ENCODE assay signal across 23 cellular contexts in the genomic region with DNA sequence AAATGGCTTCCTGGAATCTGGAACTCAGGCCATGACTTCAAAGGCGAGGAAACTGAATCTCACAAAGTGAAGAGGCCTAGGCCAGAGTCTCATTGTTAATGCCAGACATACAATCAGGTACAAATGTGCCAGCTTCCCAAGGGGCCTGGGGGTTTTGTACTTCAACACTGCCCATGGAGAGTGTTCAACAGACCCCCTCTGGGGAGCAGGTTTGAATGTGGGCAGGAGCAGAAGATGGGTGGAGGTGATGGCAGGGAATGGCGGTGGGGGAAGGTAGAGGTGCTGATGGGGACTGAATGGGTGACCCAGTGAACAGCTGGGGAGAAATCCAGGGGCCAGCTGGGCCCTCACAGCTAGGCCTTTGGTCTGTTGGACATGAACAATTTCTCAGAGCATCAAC. TPM values are rescaled to one million over a fixed set of nuclear protein-coding genes. Genes with fewer than 3 reads are reported as not detected.
"Had no signal": no experiment of that assay in that cellular context is flagged by ENCODE, and none has a peak within 500 bp of the region (broad histone marks: within the 10 kb centered on the region; RNA-seq: fewer than 3 reads in every experiment).

No MANE protein-coding gene starts in this region.

- H3K4me3 ChIP-seq: K562, SJCRH30 had no signal

- H3K9ac ChIP-seq: KMS-11 had no signal

- H3K36me3 ChIP-seq: SJCRH30 had no signal

- H3K9me3 ChIP-seq: SJCRH30 had no signal

- H3K27me3 ChIP-seq: SJCRH30 had no signal

- H3K36me3 Mint-ChIP-seq: IgD-negative memory B cell had no signal

- H3K4me1 Mint-ChIP-seq: IgD-negative memory B cell had no signal

- H3K4me1 ChIP-seq: SJCRH30 had no signal

- DNase-seq: Kasumi-1, MM.1S, NCI-H1092 treated with DMSO at 0.1 percent for 48 hours, NCI-H1436, NCI-H187, NCI-H2029, NCI-H2081 treated with DMSO at 0.1 percent for 48 hours, NCI-H2171, NCI-H226, NCI-H446, NCI-H510A, NCI-H524 treated with DMSO at 0.1 percent for 48 hours, NCI-H69, NCI-H774, SHP77 treated with DMSO at 0.1 percent for 48 hours, SJCRH30 had no signal

- H3K27ac ChIP-seq: HL-60, KMS-11, RWPE1, SJCRH30 had no signal

- H3K4me2 ChIP-seq: KMS-11 had no signal

- H3K4me3 Mint-ChIP-seq: IgD-negative memory B cell had no signal

- ATAC-seq: K562, SK-N-SH treated with all-trans-retinoic acid at 6 μM for 48 hours had no signal

- H3K27ac Mint-ChIP-seq: IgD-negative memory B cell had no signal

RNA-seq across cellular contexts. Expression of a gene that starts 12.0 kb away (rescaled TPM):
- total RNA-seq: K562, M059J, SJCRH30 had no signal
- polyA plus RNA-seq: IgD-negative memory B cell, K562 had no signal
